In the genomic region with DNA sequence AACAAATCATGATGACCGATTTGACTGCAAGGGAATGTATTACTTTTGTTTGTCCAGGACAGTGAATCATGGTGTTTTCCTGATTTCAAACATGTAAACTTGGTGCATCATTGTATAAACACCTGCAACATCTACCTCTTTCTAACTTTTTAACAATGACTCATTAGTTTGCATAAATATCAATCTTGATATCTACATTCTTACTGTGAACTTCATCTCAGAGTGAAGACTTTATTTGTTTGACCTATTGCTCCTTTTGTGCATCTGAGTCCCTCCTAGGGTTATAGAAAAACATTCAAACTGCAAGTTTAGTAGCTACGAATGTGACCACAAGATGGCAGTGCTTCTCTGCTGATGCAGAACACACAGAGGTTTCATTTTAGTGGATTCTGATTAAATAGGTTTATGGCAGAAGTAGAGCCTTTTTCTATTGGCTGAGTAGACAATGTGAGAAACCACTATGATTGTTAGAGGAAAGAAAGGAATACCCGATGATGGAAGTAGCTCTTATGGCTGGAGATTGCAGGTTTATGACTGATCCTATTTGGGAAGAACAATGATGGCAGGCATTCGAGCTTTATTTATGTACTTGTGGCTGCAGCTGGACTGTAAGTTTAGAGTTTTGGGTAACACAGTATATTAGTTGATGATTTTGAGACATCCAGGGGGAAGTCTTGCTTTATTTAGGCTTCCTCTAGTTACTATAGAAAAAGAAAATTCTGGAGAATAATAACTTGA, we compare ENCODE assay signal across 1 cellular context.
TF ChIP-seq lines count a peak whose summit lies in the region.

No MANE protein-coding gene starts in this region.

TF ChIP-seq in SK-N-SH treated with all-trans-retinoic acid at 6 μM for 48 hours, 23 proteins besides CTCF, POLR2A, EP300 and RAD21 (continued from another document):
- TF ChIP-seq RARB (CRISPR knock-in tag; IDR thresholded peaks at IDR 0.05) (no peak), GLIS3 (CRISPR knock-in tag; IDR thresholded peaks at IDR 0.05) (no peak), PPARA (CRISPR knock-in tag; IDR thresholded peaks at IDR 0.05; ENCODE audit: borderline replicate concordance) (no peak), ZNF8 (CRISPR knock-in tag; IDR thresholded peaks at IDR 0.05) (no peak), CREB5 (CRISPR knock-in tag; IDR thresholded peaks at IDR 0.05; ENCODE audit: low read depth) (no peak), OSR1 (CRISPR knock-in tag; IDR thresholded peaks at IDR 0.05) (no peak), ZC3H10 (CRISPR knock-in tag; IDR thresholded peaks at IDR 0.05) (no peak), TCF4 (CRISPR knock-in tag; IDR thresholded peaks at IDR 0.05; ENCODE audit: borderline replicate concordance) (no peak), ZFP3 (CRISPR knock-in tag; IDR thresholded peaks at IDR 0.05) (no peak), ZFP30 (CRISPR knock-in tag; IDR thresholded peaks at IDR 0.05) (no peak), ISL1 (CRISPR knock-in tag; IDR thresholded peaks at IDR 0.05) (no peak), ZNF70 (CRISPR knock-in tag; IDR thresholded peaks at IDR 0.05) (no peak)
